Comparison of ENCODE assay signal across 17 cellular contexts in the genomic region with DNA sequence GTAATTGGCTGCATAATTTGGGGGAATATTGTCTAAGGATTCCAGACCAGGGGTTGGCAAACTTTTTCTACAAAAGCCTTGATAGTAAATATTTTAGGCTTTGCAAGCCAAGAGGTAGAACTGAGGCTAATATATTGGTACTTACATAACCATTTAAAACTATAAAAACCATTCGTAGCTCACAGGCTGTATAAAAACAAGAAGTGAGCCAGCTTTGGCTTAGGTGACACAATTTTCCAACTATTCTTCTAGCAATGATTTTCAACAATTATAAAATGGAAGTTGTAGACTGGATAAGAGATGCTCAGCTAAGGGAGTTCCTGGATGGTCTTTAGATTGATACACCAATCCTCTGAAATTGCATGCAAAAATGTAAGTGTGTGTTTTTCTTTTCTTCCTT. TPM values are rescaled to one million over a fixed set of nuclear protein-coding genes. Genes with fewer than 3 reads are reported as not detected.
"Had no signal": no experiment of that assay in that cellular context is flagged by ENCODE, and none has a peak within 500 bp of the region (broad histone marks: within the 10 kb centered on the region; RNA-seq: fewer than 3 reads in every experiment).

No MANE protein-coding gene starts in this region.

- H3K9me3 Mint-ChIP-seq: activated CD4-positive, alpha-beta memory T cell treated with anti-CD3 and anti-CD28 coated beads for 36 hours; activated T-cell treated with anti-CD3 and anti-CD28 coated beads, Interleukin-2, amount 50 U/mL, for 72 hours; nephron; T-helper 2 cell treated with Interferon-gamma antibody and Interleukin-4, amounts not matched to agents 5 μg/mL and 100 μg/mL, for 36 hours had no signal

- H3K36me3 Mint-ChIP-seq: activated CD4-positive, alpha-beta memory T cell treated with anti-CD3 and anti-CD28 coated beads for 36 hours had no signal

- DNase-seq: activated CD4-positive, alpha-beta memory T cell treated with anti-CD3 and anti-CD28 coated beads for 36 hours; activated CD4-positive, alpha-beta T cell treated with anti-CD3 and anti-CD28 coated beads for 1 hour; activated gamma-delta T cell treated with Interleukin-2 at 50 U/mL for 16 hours; activated T-cell treated with anti-CD3 and anti-CD28 coated beads, Interleukin-2, amount 50 U/mL, for 72 hours; esophagus squamous epithelium; foreskin keratinocyte; left colon; mammary epithelial cell; stimulated activated CD4-positive, alpha-beta T cell treated with anti-CD3 and anti-CD28 coated beads, Interleukin-15, amount 100 ng/mL, for 24 hours; stimulated activated CD4-positive, alpha-beta T cell treated with anti-CD3 and anti-CD28 coated beads, Interleukin-4, amount 100 ng/mL, for 24 hours; stomach had no signal

- H3K9me3 ChIP-seq: esophagus squamous epithelium, stomach, vagina had no signal

- H3K4me1 Mint-ChIP-seq: nephron had no signal

- ATAC-seq: activated T-cell treated with anti-CD3 and anti-CD28 coated beads, Interleukin-2, amount 50 U/mL, for 72 hours; foreskin keratinocyte; left colon had no signal

- H3K4me3 Mint-ChIP-seq: activated CD4-positive, alpha-beta memory T cell treated with anti-CD3 and anti-CD28 coated beads for 36 hours; activated T-cell treated with anti-CD3 and anti-CD28 coated beads, Interleukin-2, amount 50 U/mL, for 72 hours; nephron; T-helper 2 cell treated with Interferon-gamma antibody and Interleukin-4, amounts not matched to agents 5 μg/mL and 100 μg/mL, for 36 hours had no signal

- H3K36me3 ChIP-seq: esophagus squamous epithelium, stomach, vagina had no signal

- H3K27ac Mint-ChIP-seq: activated CD4-positive, alpha-beta memory T cell treated with anti-CD3 and anti-CD28 coated beads for 36 hours; activated T-cell treated with anti-CD3 and anti-CD28 coated beads, Interleukin-2, amount 50 U/mL, for 72 hours; nephron; T-helper 2 cell treated with Interferon-gamma antibody and Interleukin-4, amounts not matched to agents 5 μg/mL and 100 μg/mL, for 36 hours had no signal

- H3K27me3 ChIP-seq: esophagus squamous epithelium, foreskin keratinocyte, stomach, vagina had no signal

- H3K4me3 ChIP-seq: esophagus squamous epithelium, vagina had no signal

- H3K4me1 ChIP-seq: esophagus squamous epithelium, foreskin keratinocyte, stomach, vagina had no signal

- H3K27ac ChIP-seq: esophagus squamous epithelium, foreskin keratinocyte, vagina had no signal

RNA-seq across cellular contexts. Expression of a gene that starts 1.4 kb away (rescaled TPM):
- total RNA-seq: activated CD4-positive, alpha-beta memory T cell treated with anti-CD3 and anti-CD28 coated beads for 36 hours; activated T-cell treated with anti-CD3 and anti-CD28 coated beads, Interleukin-2, amount 50 U/mL, for 72 hours; astrocyte; foreskin keratinocyte; mammary epithelial cell; osteocyte; renal cortical epithelial cell; vagina had no signal
- polyA plus RNA-seq: foreskin keratinocyte, mammary epithelial cell had no signal
